ENCODE assay signal across 8 cellular contexts in genomic region chr1:116256875-116257823, GRCh38.
DNase-seq lines count a peak whose midpoint lies in the region; ATAC-seq and TF ChIP-seq lines count a peak whose summit lies in the region.

No MANE protein-coding gene starts in this region.

- H3K4me3 Mint-ChIP-seq in activated naive CD8-positive, alpha-beta T cell treated with anti-CD3 and anti-CD28 coated beads, Interleukin-2, amount 50 U/mL, for 24 hours = no peak overlapping the region

- H3K9me3 Mint-ChIP-seq in activated naive CD8-positive, alpha-beta T cell treated with anti-CD3 and anti-CD28 coated beads, Interleukin-2, amount 50 U/mL, for 24 hours = no peaks in the 10 kb centered on the region

- 84 to 92% (median 86%) methylated on average over 7 of the region's 7 CpGs for WGBS in ovary, 3 donors

- intact Hi-C loops in ovary (cut with DNase I) = no loop called here

- H3K4me1 Mint-ChIP-seq in activated naive CD8-positive, alpha-beta T cell treated with anti-CD3 and anti-CD28 coated beads, Interleukin-2, amount 50 U/mL, for 24 hours = peaks cover 64% of the 10 kb centered on the region

- H3K27ac Mint-ChIP-seq in activated naive CD8-positive, alpha-beta T cell treated with anti-CD3 and anti-CD28 coated beads, Interleukin-2, amount 50 U/mL, for 24 hours = peak overlapping the region; percentile 61

- H3K4me3 ChIP-seq in GM06990 (replicated peaks; ENCODE audit: low read depth, low read length) = no peak overlapping the region
- H3K4me3 ChIP-seq in right atrium auricular region = no peak overlapping the region
- H3K4me3 ChIP-seq in ovary = no peak overlapping the region

- ATAC-seq in GM18907 (IDR thresholded peaks at IDR 0.05; ENCODE audit: unreplicated experiment) (peak; percentile 77), HG03460 (IDR thresholded peaks at IDR 0.05; ENCODE audit: unreplicated experiment) (peak; percentile 63)
- peak; percentile 77 for ATAC-seq in activated naive CD8-positive, alpha-beta T cell treated with anti-CD3 and anti-CD28 coated beads, Interleukin-2, amount 50 U/mL, for 24 hours

- H3K36me3 ChIP-seq in GM06990 (ENCODE audit: control insufficient read depth, insufficient read depth, low read length) = no peaks in the 10 kb centered on the region
- H3K36me3 ChIP-seq in right atrium auricular region = no peaks in the 10 kb centered on the region
- no peaks in the 10 kb centered on the region for H3K36me3 ChIP-seq in ovary

- no peak for TF ChIP-seq POLR2A in ovary (IDR thresholded peaks at IDR 0.05)

- H3K9me3 ChIP-seq in right atrium auricular region (no peaks in the 10 kb centered on the region), ovary (no peaks in the 10 kb centered on the region)

- TF ChIP-seq CTCF in GM06990 (IDR thresholded peaks at IDR 0.05; ENCODE audit: insufficient read depth, low read length, poor library complexity, severe bottlenecking) (no peak), right atrium auricular region (IDR thresholded peaks at IDR 0.05) (no peak), ovary (IDR thresholded peaks at IDR 0.05) (no peak)

- H3K27ac ChIP-seq in right atrium auricular region (no peak overlapping the region), ovary (no peak overlapping the region)

- H3K27me3 ChIP-seq in GM06990 (replicated peaks; ENCODE audit: control insufficient read depth, insufficient read depth, low read length) (no peaks in the 10 kb centered on the region), right atrium auricular region (no peaks in the 10 kb centered on the region), ovary (no peaks in the 10 kb centered on the region)

- H3K36me3 Mint-ChIP-seq in activated naive CD8-positive, alpha-beta T cell treated with anti-CD3 and anti-CD28 coated beads, Interleukin-2, amount 50 U/mL, for 24 hours (ENCODE audit: low read depth) = no peaks in the 10 kb centered on the region

- H3K4me1 ChIP-seq in right atrium auricular region (no peaks in the 10 kb centered on the region), ovary (ENCODE audit: insufficient read depth) (no peaks in the 10 kb centered on the region)

- peaks cover 3% of the 10 kb centered on the region for H3K27me3 Mint-ChIP-seq in activated naive CD8-positive, alpha-beta T cell treated with anti-CD3 and anti-CD28 coated beads, Interleukin-2, amount 50 U/mL, for 24 hours

- no peak for TF ChIP-seq EP300 in ovary (IDR thresholded peaks at IDR 0.05)

- peak; percentile 46 for DNase-seq in GM06990 (ENCODE audit: extremely low read depth, insufficient read length)
- peak; percentile 25 for DNase-seq in activated naive CD8-positive, alpha-beta T cell treated with anti-CD3 and anti-CD28 coated beads, Interleukin-2, amount 50 U/mL, for 24 hours
- no peak for DNase-seq in right atrium auricular region (ENCODE audit: low spot score)
- DNase-seq in occipital lobe (lab: John Stamatoyannopoulos, UW) = no peak
- no peak for DNase-seq in medulla oblongata (ENCODE audit: extremely low spot score)
- DNase-seq in ovary = no peak

Comparison
In these comparisons a context has a peak if more than half of its experiments do, and no peak if none do; other contexts are left out.
1. DNase-seq: peak in GM06990 (single experiment) and activated naive CD8-positive, alpha-beta T cell treated with anti-CD3 and anti-CD28 coated beads, Interleukin-2, amount 50 U/mL, for 24 hours (single experiment); none in right atrium auricular region (single experiment), occipital lobe (single experiment), medulla oblongata (single experiment) and ovary (0 of 5).
2. Peak in every context shown above with its lines, with median percentiles within 50 percentile points of each other: ATAC-seq.